ENCODE assay signal across 27 cellular contexts in the genomic region with DNA sequence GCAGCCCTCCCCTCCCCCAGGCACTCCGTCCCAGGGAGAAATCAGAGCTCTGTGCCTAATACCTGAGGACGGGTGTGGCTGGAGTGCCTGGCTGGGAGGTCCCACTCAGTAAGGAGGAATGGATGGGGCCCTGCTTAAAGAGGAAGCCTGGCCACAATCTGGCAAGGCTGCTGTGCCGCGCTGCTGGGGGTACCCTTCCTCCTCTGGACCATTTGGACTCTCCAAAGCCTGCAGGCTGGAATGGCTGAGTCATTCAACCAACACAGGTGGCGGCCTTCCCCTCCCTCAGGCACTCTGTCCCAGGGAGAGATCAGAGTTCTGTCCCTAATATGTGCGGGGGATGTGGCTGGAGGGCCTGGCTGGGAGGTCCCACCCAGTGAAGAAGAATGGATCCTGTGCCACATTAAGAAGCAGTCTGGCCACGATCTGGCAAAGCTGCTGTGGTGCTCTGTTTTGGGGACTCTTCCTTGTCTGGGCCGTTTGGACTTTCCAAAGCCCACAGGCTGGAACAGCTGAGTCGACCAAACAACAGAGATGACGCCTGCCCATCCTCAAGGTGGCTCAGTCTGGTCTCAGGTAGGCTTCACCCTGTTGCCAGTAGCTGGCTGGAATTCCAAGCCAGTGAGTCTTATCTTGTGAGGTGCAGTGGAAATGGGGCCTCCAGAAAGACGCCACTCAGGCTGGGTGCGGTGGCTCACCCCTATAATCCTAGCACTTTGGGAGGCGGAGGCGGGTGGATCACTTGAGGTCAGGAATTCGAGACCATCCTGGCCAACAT.
"Had no signal": no experiment of that assay in that cellular context is flagged by ENCODE, and none has a peak within 500 bp of the region (broad histone marks: within the 10 kb centered on the region; RNA-seq: fewer than 3 reads in every experiment).

No MANE protein-coding gene starts in this region.

- H3K9me2 ChIP-seq: SK-N-SH had no signal

- H3K4me3 ChIP-seq: colonic mucosa, MG63 had no signal

- H3K27ac ChIP-seq: brain microvascular endothelial cell, colonic mucosa, VCaP had no signal

- H3K4me2 ChIP-seq: SK-N-SH had no signal

- DNase-seq: activated CD4-positive, alpha-beta memory T cell treated with anti-CD3 and anti-CD28 coated beads for 36 hours; activated CD4-positive, alpha-beta T cell treated with anti-CD3 and anti-CD28 coated beads, Interleukin-2, amount 10 ng/mL, durations not matched to agents 7 days and 5 days; activated CD4-positive, CD25-positive, alpha-beta regulatory T cell; activated CD8-positive, alpha-beta memory T cell treated with anti-CD3 and anti-CD28 coated beads for 24 hours; activated gamma-delta T cell treated with Interleukin-2 at 50 U/mL for 16 hours; activated naive CD4-positive, alpha-beta T cell treated with anti-CD3 and anti-CD28 coated beads, Interleukin-2, amount 10 ng/mL, durations not matched to agents 7 days and 5 days; activated naive CD8-positive, alpha-beta T cell treated with anti-CD3 and anti-CD28 coated beads for 36 hours; activated T-cell treated with anti-CD3 and anti-CD28 coated beads, Interleukin-2, amount 50 U/mL, for 48 hours; brain microvascular endothelial cell; caudate nucleus; colonic mucosa; MG63; MV-4-11; NCI-H1092 treated with DMSO at 0.1 percent for 48 hours; NCI-H1417 treated with DMSO at 0.1 percent for 48 hours; NCI-H1694; NCI-H2029; NCI-H2107; NCI-H2171 treated with DMSO at 0.1 percent for 48 hours; NCI-H226; NCI-H526 treated with DMSO at 0.1 percent for 48 hours; NCI-H82; RPMI8226; SK-N-SH; T-helper 1 cell had no signal

- H3K9ac ChIP-seq: SK-N-SH had no signal

- H3K9me3 ChIP-seq: colonic mucosa, MG63, SK-N-SH had no signal

- ATAC-seq: Right ventricle myocardium inferior had no signal

- H3K27me3 ChIP-seq: brain microvascular endothelial cell, colonic mucosa, MG63 had no signal

- H3K36me3 ChIP-seq: brain microvascular endothelial cell, colonic mucosa, MG63 had no signal

- H3K4me1 ChIP-seq: colonic mucosa had no signal
